Comparison of ENCODE assay signal across 8 cellular contexts in the genomic region with DNA sequence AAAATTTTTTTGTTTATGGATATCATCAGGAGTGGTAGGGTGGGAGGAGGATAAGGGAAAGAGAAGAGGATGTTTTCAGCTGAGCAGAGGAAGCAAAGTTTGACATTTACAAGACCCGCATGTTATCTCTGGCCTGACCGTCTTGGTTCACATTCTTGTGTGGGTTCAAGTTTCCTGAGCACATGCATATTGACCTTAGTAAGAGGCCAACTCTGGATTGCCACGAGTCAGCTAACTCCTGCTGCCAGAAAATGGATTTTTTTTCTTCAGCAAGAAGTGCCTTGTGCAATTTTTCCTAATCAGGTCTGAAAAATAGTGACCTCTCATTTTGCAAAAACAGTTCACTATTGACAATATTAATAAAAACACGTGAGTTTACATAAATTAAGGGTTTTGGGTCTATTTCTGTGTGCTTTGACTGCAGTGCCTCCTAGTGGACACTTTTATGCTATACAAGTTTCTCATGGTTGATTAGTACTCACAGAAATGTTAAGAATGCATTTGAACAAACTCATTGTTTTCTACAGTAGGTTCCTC. TPM values are rescaled to one million over a fixed set of nuclear protein-coding genes. Genes with fewer than 3 reads are reported as not detected.
DNase-seq lines count a peak whose midpoint lies in the region; ATAC-seq and TF ChIP-seq lines count a peak whose summit lies in the region.

No MANE protein-coding gene starts in this region.

- 0 to 1% (median 0%) methylated on average over 4 of the region's 4 CpGs for WGBS in ovary, 3 donors

- H3K4me1 Mint-ChIP-seq in activated CD4-positive, alpha-beta T cell treated with anti-CD3 and anti-CD28 coated beads, Interleukin-2, amount 10 ng/mL, durations not matched to agents 7 days and 5 days = no peaks in the 10 kb centered on the region

- ATAC-seq in SK-N-SH treated with all-trans-retinoic acid at 6 μM for 48 hours = peak; percentile 76
- no peak for ATAC-seq in GM21737 (IDR thresholded peaks at IDR 0.05; ENCODE audit: unreplicated experiment)
- ATAC-seq in HG02870 (IDR thresholded peaks at IDR 0.05; ENCODE audit: unreplicated experiment) = no peak

- H3K27me3 ChIP-seq in ovary = no peaks in the 10 kb centered on the region

- CTCF ChIA-PET in activated CD4-positive, alpha-beta T cell treated with anti-CD3 and anti-CD28 coated beads, Interleukin-2, amount 10 ng/mL, durations not matched to agents 7 days and 5 days (lab: Charles Lee) = interaction anchor here (0.7 to 1.1 kb wide), 3 partner anchors 9 to 707 kb away, joined by 3 to 4 read pairs (median 3); no protein-coding TSS in a partner anchor

- no peak for TF ChIP-seq POLR2A in ovary (IDR thresholded peaks at IDR 0.05)

- H3K27me3 Mint-ChIP-seq in activated CD4-positive, alpha-beta T cell treated with anti-CD3 and anti-CD28 coated beads, Interleukin-2, amount 10 ng/mL, durations not matched to agents 7 days and 5 days = no peaks in the 10 kb centered on the region

- H3K27ac ChIP-seq in ovary = no peak overlapping the region

- POLR2A ChIA-PET in activated CD4-positive, alpha-beta T cell treated with anti-CD3 and anti-CD28 coated beads, Interleukin-2, amount 10 ng/mL, durations not matched to agents 7 days and 5 days (lab: Charles Lee) = no interaction called here

- no peaks in the 10 kb centered on the region for H3K36me3 ChIP-seq in ovary

- H3K4me1 ChIP-seq in ovary (ENCODE audit: insufficient read depth) = peaks cover 4% of the 10 kb centered on the region

- peak; percentile 32 for DNase-seq in activated CD4-positive, alpha-beta T cell treated with anti-CD3 and anti-CD28 coated beads, Interleukin-2, amount 10 ng/mL, durations not matched to agents 7 days and 5 days
- no peak for DNase-seq in activated CD4-positive, alpha-beta T cell treated with anti-CD3 and anti-CD28 coated beads, Interleukin-2, amount 50 U/mL, for 4 hours
- peak; percentile 65 for DNase-seq in M059J (ENCODE audit: low read depth)
- peak; percentile 72 for DNase-seq in fibroblast of the conjunctiva (ENCODE audit: low read depth)
- DNase-seq in ovary = peak in 2 of 5 donors; percentile 47 to 51

- H3K9me3 ChIP-seq in ovary = no peaks in the 10 kb centered on the region

- no peak overlapping the region for H3K27ac Mint-ChIP-seq in activated CD4-positive, alpha-beta T cell treated with anti-CD3 and anti-CD28 coated beads, Interleukin-2, amount 10 ng/mL, durations not matched to agents 7 days and 5 days

- no peak overlapping the region for H3K4me3 Mint-ChIP-seq in activated CD4-positive, alpha-beta T cell treated with anti-CD3 and anti-CD28 coated beads, Interleukin-2, amount 10 ng/mL, durations not matched to agents 7 days and 5 days

- H3K4me3 ChIP-seq in ovary = no peak overlapping the region

- H3K9me3 Mint-ChIP-seq in activated CD4-positive, alpha-beta T cell treated with anti-CD3 and anti-CD28 coated beads, Interleukin-2, amount 10 ng/mL, durations not matched to agents 7 days and 5 days = no peaks in the 10 kb centered on the region

- H3K36me3 Mint-ChIP-seq in activated CD4-positive, alpha-beta T cell treated with anti-CD3 and anti-CD28 coated beads, Interleukin-2, amount 10 ng/mL, durations not matched to agents 7 days and 5 days (ENCODE audit: low read depth) = no peaks in the 10 kb centered on the region

- TF ChIP-seq EP300 in ovary (IDR thresholded peaks at IDR 0.05) = no peak

- intact Hi-C loops in ovary (cut with DNase I) = loop anchor here (5.0 kb wide), 3 partner anchors 253 to 403 kb away; a partner anchor contains a TSS

- TF ChIP-seq CTCF in ovary (IDR thresholded peaks at IDR 0.05) = peak; percentile 69 to 80 (median 79)

TF ChIP-seq in SK-N-SH treated with all-trans-retinoic acid at 6 μM for 48 hours, 23 proteins besides CTCF, POLR2A, EP300 and RAD21:
- TF ChIP-seq ZNF70 (CRISPR knock-in tag; IDR thresholded peaks at IDR 0.05) (peak; percentile 54; the same call in 1 of the 2 replicates), ARNTL (CRISPR knock-in tag; IDR thresholded peaks at IDR 0.05; ENCODE audit: borderline replicate concordance, low read depth) (no peak), ZNF565 (CRISPR knock-in tag; conservative IDR thresholded peaks at IDR 0.05; ENCODE audit: low read depth) (no peak), OSR1 (CRISPR knock-in tag; IDR thresholded peaks at IDR 0.05) (no peak), SNAI2 (CRISPR knock-in tag; IDR thresholded peaks at IDR 0.05) (no peak), RARB (CRISPR knock-in tag; IDR thresholded peaks at IDR 0.05) (no peak), GLIS3 (CRISPR knock-in tag; IDR thresholded peaks at IDR 0.05) (no peak)
- TF ChIP-seq, protein P1, sequence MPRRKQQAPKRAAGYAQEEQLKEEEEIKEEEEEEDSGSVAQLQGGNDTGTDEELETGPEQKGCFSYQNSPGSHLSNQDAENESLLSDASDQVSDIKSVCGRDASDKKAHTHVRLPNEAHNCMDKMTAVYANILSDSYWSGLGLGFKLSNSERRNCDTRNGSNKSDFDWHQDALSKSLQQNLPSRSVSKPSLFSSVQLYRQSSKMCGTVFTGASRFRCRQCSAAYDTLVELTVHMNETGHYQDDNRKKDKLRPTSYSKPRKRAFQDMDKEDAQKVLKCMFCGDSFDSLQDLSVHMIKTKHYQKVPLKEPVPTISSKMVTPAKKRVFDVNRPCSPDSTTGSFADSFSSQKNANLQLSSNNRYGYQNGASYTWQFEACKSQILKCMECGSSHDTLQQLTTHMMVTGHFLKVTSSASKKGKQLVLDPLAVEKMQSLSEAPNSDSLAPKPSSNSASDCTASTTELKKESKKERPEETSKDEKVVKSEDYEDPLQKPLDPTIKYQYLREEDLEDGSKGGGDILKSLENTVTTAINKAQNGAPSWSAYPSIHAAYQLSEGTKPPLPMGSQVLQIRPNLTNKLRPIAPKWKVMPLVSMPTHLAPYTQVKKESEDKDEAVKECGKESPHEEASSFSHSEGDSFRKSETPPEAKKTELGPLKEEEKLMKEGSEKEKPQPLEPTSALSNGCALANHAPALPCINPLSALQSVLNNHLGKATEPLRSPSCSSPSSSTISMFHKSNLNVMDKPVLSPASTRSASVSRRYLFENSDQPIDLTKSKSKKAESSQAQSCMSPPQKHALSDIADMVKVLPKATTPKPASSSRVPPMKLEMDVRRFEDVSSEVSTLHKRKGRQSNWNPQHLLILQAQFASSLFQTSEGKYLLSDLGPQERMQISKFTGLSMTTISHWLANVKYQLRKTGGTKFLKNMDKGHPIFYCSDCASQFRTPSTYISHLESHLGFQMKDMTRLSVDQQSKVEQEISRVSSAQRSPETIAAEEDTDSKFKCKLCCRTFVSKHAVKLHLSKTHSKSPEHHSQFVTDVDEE (CRISPR knock-in tag; IDR thresholded peaks at IDR 0.05) = no peak
TF ChIP-seq in SK-N-SH treated with all-trans-retinoic acid at 6 μM for 48 hours: peak in this region for 1.

RNA-seq across cellular contexts. Expression of a gene that starts 27.1 kb away (rescaled TPM):
- total RNA-seq in activated CD4-positive, alpha-beta T cell treated with anti-CD3 and anti-CD28 coated beads, Interleukin-2, amount 10 ng/mL, durations not matched to agents 7 days and 5 days = under 1 TPM; 0.15 to 0.42 TPM
- total RNA-seq in M059J (2014; rRNA removed; shearing (Covaris generic)) = 86.0 and 126 TPM in 2 replicates
- total RNA-seq in ovary = 10 to 100 TPM; 18.0 to 59.5 (median 38.3) TPM
- polyA plus RNA-seq in ovary = 10 to 100 TPM; 39.5 to 59.1 TPM

Comparison
In these comparisons a context has a peak if more than half of its experiments do, and no peak if none do; other contexts are left out.
1. DNase-seq: peak in activated CD4-positive, alpha-beta T cell treated with anti-CD3 and anti-CD28 coated beads, Interleukin-2, amount 10 ng/mL, durations not matched to agents 7 days and 5 days (single experiment), M059J (single experiment) and fibroblast of the conjunctiva (single experiment); none in activated CD4-positive, alpha-beta T cell treated with anti-CD3 and anti-CD28 coated beads, Interleukin-2, amount 50 U/mL, for 4 hours (0 of 2).
2. RNA of a gene that starts 27.1 kb away (total RNA-seq): 86.0 to 126 TPM in M059J and 18.0 to 59.5 TPM in ovary; 0.15 to 0.42 TPM in activated CD4-positive, alpha-beta T cell treated with anti-CD3 and anti-CD28 coated beads, Interleukin-2, amount 10 ng/mL, durations not matched to agents 7 days and 5 days; every median in the first group is over 10 times any median in the second.